21 cellular contexts compared by ENCODE assay signal in the genomic region with DNA sequence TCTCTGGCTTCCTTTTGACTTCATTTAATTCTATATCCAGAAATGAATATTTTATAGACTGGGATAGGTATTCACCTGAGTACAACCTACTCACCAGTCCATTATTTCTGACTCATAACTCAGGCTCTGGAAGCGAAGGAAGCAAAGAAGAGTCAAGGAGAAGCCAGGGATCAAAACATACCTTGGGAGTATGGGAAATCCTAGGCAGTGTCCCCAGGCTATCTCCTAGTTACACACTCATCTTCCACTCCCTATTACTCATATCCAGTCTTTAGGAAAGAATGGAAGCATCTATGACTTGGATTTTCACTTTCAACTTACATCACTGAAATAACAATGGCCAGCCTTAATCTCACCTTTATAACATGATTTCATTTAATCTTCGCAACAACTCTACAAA.
"Had no signal": no experiment of that assay in that cellular context is flagged by ENCODE, and none has a peak within 500 bp of the region (broad histone marks: within the 10 kb centered on the region; RNA-seq: fewer than 3 reads in every experiment).

No MANE protein-coding gene starts in this region.

- H3K79me2 ChIP-seq: hepatocyte had no signal

- H3K4me2 ChIP-seq: hepatocyte had no signal

- H3K4me3 ChIP-seq: hepatocyte, sigmoid colon, testis had no signal

- H3K27ac ChIP-seq: hepatocyte, sigmoid colon, testis, WERI-Rb-1 had no signal

- H3K36me3 ChIP-seq: sigmoid colon, WERI-Rb-1 had no signal

- H3K4me1 ChIP-seq: sigmoid colon, testis had no signal

- DNase-seq: activated CD4-positive, alpha-beta T cell treated with anti-CD3 and anti-CD28 coated beads, Interleukin-2, amount 10 ng/mL, durations not matched to agents 7 days and 5 days; activated CD4-positive, CD25-positive, alpha-beta regulatory T cell treated with anti-CD3 and anti-CD28 coated beads, Interleukin-2, amount 50 U/mL, for 72 hours; activated CD8-positive, alpha-beta memory T cell treated with anti-CD3 and anti-CD28 coated beads, Interleukin-2, amount 10 ng/mL, durations not matched to agents 7 days and 5 days; activated CD8-positive, alpha-beta T cell treated with anti-CD3 and anti-CD28 coated beads for 36 hours; activated effector memory CD4-positive, alpha-beta T cell treated with anti-CD3 and anti-CD28 coated beads, Interleukin-2, amount 50 U/mL, for 16 hours; activated naive CD4-positive, alpha-beta T cell treated with anti-CD3 and anti-CD28 coated beads, Interleukin-2, amount 10 ng/mL, durations not matched to agents 7 days and 5 days; activated T-cell treated with anti-CD3 and anti-CD28 coated beads for 4 hours; amygdala; glutamatergic neuron; immature natural killer cell; left ventricle myocardium superior; midbrain; natural killer cell; sigmoid colon; stimulated activated CD4-positive, alpha-beta T cell treated with anti-CD3 and anti-CD28 coated beads, Interleukin-2, amount 100 ng/mL, for 48 hours; stimulated activated CD8-positive, alpha-beta memory T cell treated with anti-CD3 and anti-CD28 coated beads, Interleukin-4, amount 100 ng/mL, for 48 hours; stimulated activated naive CD4-positive, alpha-beta T cell; T-helper 2 cell; testis; WERI-Rb-1 had no signal

- H2AFZ ChIP-seq: hepatocyte had no signal

- ATAC-seq: activated CD8-positive, alpha-beta memory T cell treated with anti-CD3 and anti-CD28 coated beads, Interleukin-2, amount 10 ng/mL, durations not matched to agents 7 days and 5 days; activated CD8-positive, alpha-beta T cell treated with anti-CD3 and anti-CD28 coated beads for 36 hours; left ventricle myocardium superior; natural killer cell had no signal

- H3K9me3 ChIP-seq: sigmoid colon, testis had no signal

- H3K27me3 ChIP-seq: hepatocyte, sigmoid colon, testis had no signal
